9 cellular contexts compared by ENCODE assay signal in genomic region chr2:37344453-37345361, GRCh38. TPM values are rescaled to one million over a fixed set of nuclear protein-coding genes. Genes with fewer than 3 reads are reported as not detected.
DNase-seq lines count a peak whose midpoint lies in the region; ATAC-seq and TF ChIP-seq lines count a peak whose summit lies in the region.
"Had no signal": no experiment of that assay in that cellular context is flagged by ENCODE, and none has a peak within 500 bp of the region (broad histone marks: within the 10 kb centered on the region; RNA-seq: fewer than 3 reads in every experiment).

QPCT (plus strand) TSS chr2:37344630; CDS start chr2:37344732, 102 bp downstream.

- peaks cover 14% of the 10 kb centered on the region for H3K4me1 Mint-ChIP-seq in activated CD4-positive, alpha-beta T cell treated with anti-CD3 and anti-CD28 coated beads, Interleukin-2, amount 10 ng/mL, durations not matched to agents 7 days and 5 days

- H3K4me3 ChIP-seq in ectodermal cell (ENCODE audit: insufficient read depth, low read depth, low read length): peak within 1 kb of the TSS; percentile 28
- H3K4me3 ChIP-seq: cardiac muscle cell had no signal

- peak; percentile 74 for DNase-seq in GM13977 (ENCODE audit: low spot score)
- peak; percentile 33 for DNase-seq in KBM-7
- peak; percentile 34 for DNase-seq in activated CD4-positive, alpha-beta T cell treated with anti-CD3 and anti-CD28 coated beads, Interleukin-2, amount 10 ng/mL, durations not matched to agents 7 days and 5 days
- peak; percentile 11 to 64 for DNase-seq in lung microvascular endothelial cell (ENCODE audit: low read depth in 2 of 2)
- DNase-seq in stimulated activated CD8-positive, alpha-beta memory T cell treated with anti-CD3 and anti-CD28 coated beads, Interleukin-7, amount 100 ng/mL, for 1 hour (ENCODE audit: low read depth in 2 of 2): peak; percentile 36 to 58
- DNase-seq in NCI-H1105 treated with DMSO at 0.1 percent for 48 hours (lab: John Stamatoyannopoulos, UW): no peak

- WGBS in ectodermal cell, 2 experiments: 9 to 10% methylated on average over 73 of the region's 73 CpGs

- H3K27ac Mint-ChIP-seq in activated CD4-positive, alpha-beta T cell treated with anti-CD3 and anti-CD28 coated beads, Interleukin-2, amount 10 ng/mL, durations not matched to agents 7 days and 5 days: no peak within 1 kb of the TSS

- in situ Hi-C loops in GM13977 (cut with MboI; ENCODE audit: low pct_unique_long_range_greater_than_20kb, low sequenced_read_pairs, unreplicated experiment): no loop called here
- in situ Hi-C loops in KBM-7 (cut with MboI; ENCODE audit: low pct_unique_long_range_greater_than_20kb, low sequenced_read_pairs): no loop called here

- no peak for TF ChIP-seq CTCF in GM13977 (IDR thresholded peaks at IDR 0.05; ENCODE audit: extremely low read depth, insufficient read depth, missing control alignments)

- H3K4me3 Mint-ChIP-seq in activated CD4-positive, alpha-beta T cell treated with anti-CD3 and anti-CD28 coated beads, Interleukin-2, amount 10 ng/mL, durations not matched to agents 7 days and 5 days: peak within 1 kb of the TSS; percentile 60

- H3K27ac ChIP-seq in ectodermal cell (ENCODE audit: insufficient read depth, low read depth, low read length, poor library complexity, severe bottlenecking): no peak within 1 kb of the TSS
- H3K27ac ChIP-seq: cardiac muscle cell had no signal

- no peaks in the 10 kb centered on the region for H3K9me3 ChIP-seq in ectodermal cell (ENCODE audit: control insufficient read depth, low read length)

- H3K4me1 ChIP-seq in ectodermal cell (ENCODE audit: control insufficient read depth, insufficient read depth, low read length): no peaks in the 10 kb centered on the region

- CTCF ChIA-PET in activated CD4-positive, alpha-beta T cell treated with anti-CD3 and anti-CD28 coated beads, Interleukin-2, amount 10 ng/mL, durations not matched to agents 7 days and 5 days (lab: Charles Lee): interaction anchor here (0.7 kb wide), 1 partner anchor 30 kb away, joined by 3 read pairs; no protein-coding TSS in a partner anchor

- peaks cover 26% of the 10 kb centered on the region for H3K27me3 ChIP-seq in ectodermal cell (ENCODE audit: control insufficient read depth, insufficient read depth, low read length, poor library complexity, severe bottlenecking)
- H3K27me3 ChIP-seq: cardiac muscle cell had no signal

- POLR2A ChIA-PET in activated CD4-positive, alpha-beta T cell treated with anti-CD3 and anti-CD28 coated beads, Interleukin-2, amount 10 ng/mL, durations not matched to agents 7 days and 5 days (lab: Charles Lee): no interaction called here

- no peak for ATAC-seq in GM19035 (IDR thresholded peaks at IDR 0.05; ENCODE audit: unreplicated experiment)

- H3K36me3 ChIP-seq in ectodermal cell (ENCODE audit: control insufficient read depth, insufficient read depth, low read length): no peaks in the 10 kb centered on the region
- H3K36me3 ChIP-seq: cardiac muscle cell had no signal

- peaks cover 79% of the 10 kb centered on the region for H3K27me3 Mint-ChIP-seq in activated CD4-positive, alpha-beta T cell treated with anti-CD3 and anti-CD28 coated beads, Interleukin-2, amount 10 ng/mL, durations not matched to agents 7 days and 5 days

- H3K9me3 Mint-ChIP-seq in activated CD4-positive, alpha-beta T cell treated with anti-CD3 and anti-CD28 coated beads, Interleukin-2, amount 10 ng/mL, durations not matched to agents 7 days and 5 days: no peaks in the 10 kb centered on the region

- no peaks in the 10 kb centered on the region for H3K36me3 Mint-ChIP-seq in activated CD4-positive, alpha-beta T cell treated with anti-CD3 and anti-CD28 coated beads, Interleukin-2, amount 10 ng/mL, durations not matched to agents 7 days and 5 days (ENCODE audit: low read depth)

RNA-seq across cellular contexts. Expression of gene QPCT, which starts in this region (rescaled TPM):
- not detected for total RNA-seq in activated CD4-positive, alpha-beta T cell treated with anti-CD3 and anti-CD28 coated beads, Interleukin-2, amount 10 ng/mL, durations not matched to agents 7 days and 5 days
- polyA plus RNA-seq in ectodermal cell (2013, experiment 1 of 4): 0.52 TPM
- 0.75 TPM for polyA plus RNA-seq in ectodermal cell (2013, experiment 2 of 4)
- polyA plus RNA-seq in ectodermal cell (2013, experiment 3 of 4): 0.53 TPM
- 1.0 TPM for polyA plus RNA-seq in ectodermal cell (2013, experiment 4 of 4)
- 0.60 and 3.7 TPM in 2 replicates for total RNA-seq in lung microvascular endothelial cell
- polyA plus RNA-seq: cardiac muscle cell had no signal

Comparison
In these comparisons a context has a peak if more than half of its experiments do, and no peak if none do; other contexts are left out.
1. Peak in DNase-seq in activated CD4-positive, alpha-beta T cell treated with anti-CD3 and anti-CD28 coated beads, Interleukin-2, amount 10 ng/mL, durations not matched to agents 7 days and 5 days; RNA of the gene not detected or under 1 TPM.